Comparison of ENCODE assay signal across 9 cellular contexts in the genomic region with DNA sequence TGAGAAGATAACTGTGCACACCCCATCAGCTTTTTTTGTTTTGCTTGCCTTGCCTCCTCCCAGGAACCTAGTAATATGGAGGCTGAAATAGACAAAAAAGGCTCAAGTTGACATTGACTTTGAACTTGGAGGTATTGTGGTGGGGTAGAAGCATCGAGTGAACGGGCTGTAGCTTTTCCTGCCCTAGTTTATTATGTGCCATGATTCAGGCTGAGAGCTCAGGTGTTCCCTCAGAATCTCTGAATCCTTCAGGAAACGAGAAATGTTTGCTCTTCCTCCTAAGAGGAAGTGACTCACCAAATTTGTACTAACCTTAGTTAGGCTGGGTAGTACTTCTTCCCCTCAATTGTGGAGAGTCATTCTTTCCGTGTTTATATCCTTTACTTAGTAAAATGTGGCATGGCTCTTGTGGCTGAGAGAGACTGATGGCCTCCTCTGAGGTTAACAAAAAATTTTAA.
A peak's percentile ranks its signal among the peaks of the same experiment; 100 is the strongest.
DNase-seq lines count a peak whose midpoint lies in the region; ATAC-seq, FAIRE-seq and TF ChIP-seq lines count a peak whose summit lies in the region.
"Had no signal": no experiment of that assay in that cellular context is flagged by ENCODE, and none has a peak within 500 bp of the region (broad histone marks: within the 10 kb centered on the region; RNA-seq: fewer than 3 reads in every experiment).

No MANE protein-coding gene starts in this region.

- no peak for TF ChIP-seq CTCF in liver (IDR thresholded peaks at IDR 0.05; ENCODE audit: low read depth, low read length, missing input control)

- H3K4me3 ChIP-seq in liver (ENCODE audit: low read depth in 1 of 3, low read length in 3 of 3): no peak overlapping the region

- ATAC-seq in GM19035 (IDR thresholded peaks at IDR 0.05; ENCODE audit: unreplicated experiment): no peak
- no peak for ATAC-seq in GM21786 (IDR thresholded peaks at IDR 0.05; ENCODE audit: unreplicated experiment)
- no peak for ATAC-seq in HG02623 (IDR thresholded peaks at IDR 0.05; ENCODE audit: unreplicated experiment)

- WGBS in liver: 67% methylated on average over 4 of the region's 4 CpGs

- H3K27ac ChIP-seq in liver (ENCODE audit: low read depth in 1 of 2, low read length in 2 of 2): peak overlapping the region in 1 of 2 donors; percentile 36

- DNase-seq in EH (ENCODE audit: low read depth) (peak; percentile 86), HS-27A (ENCODE audit: low read depth) (peak; percentile 73), amniotic stem cell (lab: John Stamatoyannopoulos, UW) (peak; percentile 31), GM12891 (ENCODE audit: insufficient read length, low spot score) (no peak)

- no peak overlapping the region for H3K9ac ChIP-seq in liver (ENCODE audit: low read depth in 1 of 2, low read length in 2 of 2)

- H3K9me3 ChIP-seq in liver (ENCODE audit: control insufficient read depth in 4 of 4, low read length in 3 of 4): no peaks in the 10 kb centered on the region

- TF ChIP-seq POLR2A in GM12891 (IDR thresholded peaks at IDR 0.05; ENCODE audit: low read depth, low read length): no peak

- no peak for TF ChIP-seq RAD21 in liver (IDR thresholded peaks at IDR 0.05)

- peaks cover 0 to 2% (median 0%) of the 10 kb centered on the region in 4 donors for H3K36me3 ChIP-seq in liver (ENCODE audit: control insufficient read depth in 4 of 4, insufficient read depth in 3 of 4, low read depth in 1 of 4, low read length in 3 of 4)

- H3K4me1 ChIP-seq in liver (ENCODE audit: control insufficient read depth in 4 of 4, insufficient read depth in 4 of 4, low read length in 3 of 4): no peaks in the 10 kb centered on the region

- no peaks in the 10 kb centered on the region for H3K27me3 ChIP-seq in liver (ENCODE audit: control insufficient read depth in 4 of 4, insufficient read depth in 4 of 4, low read length in 3 of 4)

- FAIRE-seq in GM12891 (lab: Jason Lieb, UNC): no peak
- FAIRE-seq: colon had no signal

TF ChIP-seq in liver, 16 proteins besides CTCF, POLR2A, EP300 and RAD21 (continues in another document):
- TF ChIP-seq REST (IDR thresholded peaks at IDR 0.05) (no peak), NR2F2 (IDR thresholded peaks at IDR 0.05) (no peak), EGR1 (IDR thresholded peaks at IDR 0.05; ENCODE audit: low read depth in 2 of 2) (no peak), FOXA2 (IDR thresholded peaks at IDR 0.05) (no peak), YY1 (IDR thresholded peaks at IDR 0.05) (no peak), MAX (IDR thresholded peaks at IDR 0.05) (peak; percentile 17), RXRA (IDR thresholded peaks at IDR 0.05) (no peak), FOXA1 (IDR thresholded peaks at IDR 0.05) (no peak), JUND (IDR thresholded peaks at IDR 0.05) (peak; percentile 29 to 32)
- TF ChIP-seq, protein P1, sequence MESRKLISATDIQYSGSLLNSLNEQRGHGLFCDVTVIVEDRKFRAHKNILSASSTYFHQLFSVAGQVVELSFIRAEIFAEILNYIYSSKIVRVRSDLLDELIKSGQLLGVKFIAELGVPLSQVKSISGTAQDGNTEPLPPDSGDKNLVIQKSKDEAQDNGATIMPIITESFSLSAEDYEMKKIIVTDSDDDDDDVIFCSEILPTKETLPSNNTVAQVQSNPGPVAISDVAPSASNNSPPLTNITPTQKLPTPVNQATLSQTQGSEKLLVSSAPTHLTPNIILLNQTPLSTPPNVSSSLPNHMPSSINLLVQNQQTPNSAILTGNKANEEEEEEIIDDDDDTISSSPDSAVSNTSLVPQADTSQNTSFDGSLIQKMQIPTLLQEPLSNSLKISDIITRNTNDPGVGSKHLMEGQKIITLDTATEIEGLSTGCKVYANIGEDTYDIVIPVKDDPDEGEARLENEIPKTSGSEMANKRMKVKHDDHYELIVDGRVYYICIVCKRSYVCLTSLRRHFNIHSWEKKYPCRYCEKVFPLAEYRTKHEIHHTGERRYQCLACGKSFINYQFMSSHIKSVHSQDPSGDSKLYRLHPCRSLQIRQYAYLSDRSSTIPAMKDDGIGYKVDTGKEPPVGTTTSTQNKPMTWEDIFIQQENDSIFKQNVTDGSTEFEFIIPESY (IDR thresholded peaks at IDR 0.05): no peak

TF ChIP-seq in GM12891, 5 proteins besides CTCF, POLR2A, EP300 and RAD21:
- TF ChIP-seq TAF1 (IDR thresholded peaks at IDR 0.05; ENCODE audit: low read depth, low read length): no peak
- no peak for TF ChIP-seq POLR2AphosphoS5 (IDR thresholded peaks at IDR 0.05; ENCODE audit: low read depth, low read length)
- TF ChIP-seq SPI1 (IDR thresholded peaks at IDR 0.05; ENCODE audit: low read depth, low read length): no peak
- TF ChIP-seq POU2F2 (IDR thresholded peaks at IDR 0.05; ENCODE audit: low read depth, low read length): no peak
- no peak for TF ChIP-seq PAX5 (IDR thresholded peaks at IDR 0.05; ENCODE audit: insufficient read depth, low read length, severe bottlenecking)
